32 cellular contexts compared by ENCODE assay signal in the genomic region with DNA sequence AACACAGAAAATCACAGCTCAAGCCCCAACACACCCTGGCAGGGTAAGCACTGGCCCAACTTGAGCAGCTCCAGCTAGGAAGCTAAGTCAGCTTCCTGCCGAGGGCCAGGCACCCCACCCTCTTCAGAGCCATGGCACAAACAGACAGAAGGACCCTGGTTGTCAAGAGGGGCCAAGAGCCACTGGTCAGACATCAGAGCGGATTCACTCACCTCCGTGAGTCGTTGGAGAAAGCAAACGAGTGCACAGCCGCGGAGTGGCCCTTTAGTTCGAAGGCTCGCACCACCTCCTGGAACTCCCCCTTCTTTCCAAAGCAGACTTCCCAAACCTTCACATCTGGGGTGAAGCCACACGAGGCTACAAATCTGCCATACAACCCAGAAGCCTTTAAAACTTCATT. TPM values are rescaled to one million over a fixed set of nuclear protein-coding genes. Genes with fewer than 3 reads are reported as not detected.
"Had no signal": no experiment of that assay in that cellular context is flagged by ENCODE, and none has a peak within 500 bp of the region (broad histone marks: within the 10 kb centered on the region; RNA-seq: fewer than 3 reads in every experiment).

No MANE protein-coding gene starts in this region.

- H3K4me1 ChIP-seq: neural progenitor cell, prostate gland, testis, thyroid gland had no signal

- H3K27me3 ChIP-seq: left lung, neutrophil, ovary, testis, thyroid gland, transverse colon, upper lobe of left lung, vagina had no signal

- ATAC-seq: left colon; left lung; natural killer cell; sciatic nerve; stimulated activated memory B cell treated with anti-CD40 and anti-IgM and Interleukin-4, amounts not matched to agents 10 μg/mL and 1 μg/mL and 100 μg/mL, for 72 hours; stimulated activated naive CD8-positive, alpha-beta T cell treated with anti-CD3 and anti-CD28 coated beads, Interleukin-15, amount 100 ng/mL, for 72 hours had no signal

- H3K36me3 Mint-ChIP-seq: natural killer cell had no signal

- H3K9me3 Mint-ChIP-seq: immature natural killer cell; mesothelial cell of epicardium; naive B cell; natural killer cell; nephron progenitor cell; neural progenitor cell; stimulated activated memory B cell treated with anti-CD40 and anti-IgM and Interleukin-4, amounts not matched to agents 10 μg/mL and 1 μg/mL and 100 μg/mL, for 72 hours; stimulated activated naive CD8-positive, alpha-beta T cell treated with anti-CD3 and anti-CD28 coated beads, Interleukin-15, amount 100 ng/mL, for 72 hours had no signal

- H3K27ac Mint-ChIP-seq: mesothelial cell of epicardium; naive B cell; natural killer cell; nephron progenitor cell; neural progenitor cell; stimulated activated memory B cell treated with anti-CD40 and anti-IgM and Interleukin-4, amounts not matched to agents 10 μg/mL and 1 μg/mL and 100 μg/mL, for 72 hours; stimulated activated naive CD8-positive, alpha-beta T cell treated with anti-CD3 and anti-CD28 coated beads, Interleukin-15, amount 100 ng/mL, for 72 hours had no signal

- H3K36me3 ChIP-seq: neural progenitor cell, ovary had no signal

- H3K27me3 Mint-ChIP-seq: naive B cell; stimulated activated memory B cell treated with anti-CD40 and anti-IgM and Interleukin-4, amounts not matched to agents 10 μg/mL and 1 μg/mL and 100 μg/mL, for 72 hours; stimulated activated naive CD8-positive, alpha-beta T cell treated with anti-CD3 and anti-CD28 coated beads, Interleukin-15, amount 100 ng/mL, for 72 hours had no signal

- DNase-seq: hypothalamus; immature natural killer cell; kidney; left lung; mesendoderm; naive B cell; natural killer cell; nephron progenitor cell; occipital lobe; ovary; retina; right cardiac atrium; small intestine; stimulated activated CD4-positive, alpha-beta T cell treated with anti-CD3 and anti-CD28 coated beads, Interleukin-1b, Interleukin-23, amount 100 ng/mL, for 48 hours; stimulated activated CD4-positive, alpha-beta T cell treated with anti-CD3 and anti-CD28 coated beads, Interleukin-2, amount 100 ng/mL, for 48 hours; stimulated activated CD4-positive, alpha-beta T cell treated with anti-CD3 and anti-CD28 coated beads, Interleukin-4, amount 100 ng/mL, for 4 hours; stimulated activated CD8-positive, alpha-beta memory T cell treated with anti-CD3 and anti-CD28 coated beads, Interleukin-4, amount 100 ng/mL, for 48 hours; stimulated activated naive CD4-positive, alpha-beta T cell treated with Interleukin-2 at 50 U/mL for 16 hours; stimulated activated naive CD8-positive, alpha-beta T cell treated with anti-CD3 and anti-CD28 coated beads, Interleukin-15, amount 100 ng/mL, for 72 hours; testis; thyroid gland; transverse colon had no signal

- H3K4me3 ChIP-seq: left lung, lung, neural progenitor cell, ovary, prostate gland, testis, thyroid gland, transverse colon, upper lobe of left lung, vagina had no signal

- H3K27ac ChIP-seq: left lung, neural progenitor cell, neutrophil, ovary, prostate gland, testis, thyroid gland, transverse colon, upper lobe of left lung, vagina had no signal

- H3K9me3 ChIP-seq: left lung, neutrophil, ovary, prostate gland, testis, thyroid gland, transverse colon, upper lobe of left lung, vagina had no signal

- H3K4me3 Mint-ChIP-seq: immature natural killer cell; mesothelial cell of epicardium; naive B cell; natural killer cell; nephron progenitor cell; neural progenitor cell; stimulated activated memory B cell treated with anti-CD40 and anti-IgM and Interleukin-4, amounts not matched to agents 10 μg/mL and 1 μg/mL and 100 μg/mL, for 72 hours; stimulated activated naive CD8-positive, alpha-beta T cell treated with anti-CD3 and anti-CD28 coated beads, Interleukin-15, amount 100 ng/mL, for 72 hours had no signal

- H3K4me1 Mint-ChIP-seq: mesothelial cell of epicardium had no signal

RNA-seq across cellular contexts. Expression of a gene that starts 53.3 kb away (rescaled TPM):
- total RNA-seq: natural killer cell, occipital lobe had no signal
- polyA plus RNA-seq: immature natural killer cell had no signal
